ENCODE assay signal across 23 cellular contexts in genomic region chr12:53057816-53058500, GRCh38. TPM values are rescaled to one million over a fixed set of nuclear protein-coding genes. Genes with fewer than 3 reads are reported as not detected.
DNase-seq lines count a peak whose midpoint lies in the region; ATAC-seq and TF ChIP-seq lines count a peak whose summit lies in the region.
"Had no signal": no experiment of that assay in that cellular context is flagged by ENCODE, and none has a peak within 500 bp of the region (broad histone marks: within the 10 kb centered on the region; RNA-seq: fewer than 3 reads in every experiment).

No MANE protein-coding gene starts in this region.

- H3K9me3 ChIP-seq in ascending aorta (no peaks in the 10 kb centered on the region), lower lobe of right lung (no peaks in the 10 kb centered on the region)
- H3K9me3 ChIP-seq: pancreas had no signal

- no peak overlapping the region for H3K4me3 Mint-ChIP-seq in activated CD4-positive, alpha-beta T cell treated with anti-CD3 and anti-CD28 coated beads for 36 hours
- H3K4me3 Mint-ChIP-seq in activated T-cell treated with anti-CD3 and anti-CD28 coated beads, Interleukin-2, amount 50 U/mL, for 4 hours = no peak overlapping the region

- no peaks in the 10 kb centered on the region for H3K36me3 Mint-ChIP-seq in activated CD4-positive, alpha-beta T cell treated with anti-CD3 and anti-CD28 coated beads for 36 hours (ENCODE audit: low read depth)
- H3K36me3 Mint-ChIP-seq in activated T-cell treated with anti-CD3 and anti-CD28 coated beads, Interleukin-2, amount 50 U/mL, for 4 hours (ENCODE audit: insufficient read depth) = no peaks in the 10 kb centered on the region

- no peak overlapping the region for H3K4me3 ChIP-seq in ascending aorta
- no peak overlapping the region for H3K4me3 ChIP-seq in lower lobe of right lung
- H3K4me3 ChIP-seq: pancreas, skin epidermis had no signal

- intact Hi-C loops in activated CD4-positive, alpha-beta T cell treated with anti-CD3 and anti-CD28 coated beads for 36 hours (cut with DNase I, micrococcal nuclease) = no loop called here
- intact Hi-C loops in ascending aorta (cut with DNase I) (no loop called here), lower lobe of right lung (cut with DNase I) (no loop called here)

- peaks cover 72 to 85% of the 10 kb centered on the region in 2 donors for H3K36me3 ChIP-seq in ascending aorta
- H3K36me3 ChIP-seq in lower lobe of right lung = peaks cover 96% of the 10 kb centered on the region

- no peak for ATAC-seq in activated CD4-positive, alpha-beta T cell treated with anti-CD3 and anti-CD28 coated beads for 36 hours
- no peak for ATAC-seq in lower lobe of right lung
- ATAC-seq in activated T-cell treated with anti-CD3 and anti-CD28 coated beads, Interleukin-2, amount 50 U/mL, for 4 hours = no peak
- ATAC-seq: left colon, pancreas had no signal

- CTCF ChIA-PET in activated CD4-positive, alpha-beta T cell treated with anti-CD3 and anti-CD28 coated beads for 36 hours (lab: Charles Lee) = interaction anchor here (0.6 to 1.8 kb wide), 7 partner anchors 8 to 169 kb away, joined by 3 to 13 read pairs (median 4); partner anchors contain the start of gene SPRYD3

- H3K27ac ChIP-seq in ascending aorta = peak overlapping the region; percentile 0 to 98
- no peak overlapping the region for H3K27ac ChIP-seq in lower lobe of right lung
- peak overlapping the region; percentile 11 for H3K27ac ChIP-seq in substantia nigra (ENCODE audit: low read depth, low read length, poor library complexity, severe bottlenecking)
- H3K27ac ChIP-seq: pancreas had no signal

- POLR2A ChIA-PET in activated CD4-positive, alpha-beta T cell treated with anti-CD3 and anti-CD28 coated beads for 36 hours (lab: Charles Lee) = interaction anchor here (0.6 kb wide), 1 partner anchor 228 kb away, joined by 4 read pairs; no protein-coding TSS in a partner anchor

- H3K4me1 Mint-ChIP-seq in activated CD4-positive, alpha-beta T cell treated with anti-CD3 and anti-CD28 coated beads for 36 hours = peaks cover 9% of the 10 kb centered on the region
- H3K4me1 Mint-ChIP-seq in activated T-cell treated with anti-CD3 and anti-CD28 coated beads, Interleukin-2, amount 50 U/mL, for 4 hours (ENCODE audit: low read depth) = peaks cover 10% of the 10 kb centered on the region

- H3K4me1 ChIP-seq in ascending aorta (peaks cover 2 to 43% of the 10 kb centered on the region in 2 donors), lower lobe of right lung (peaks cover 68% of the 10 kb centered on the region)

- H3K27me3 ChIP-seq in ascending aorta (no peaks in the 10 kb centered on the region), lower lobe of right lung (ENCODE audit: low read depth) (no peaks in the 10 kb centered on the region)
- H3K27me3 ChIP-seq: pancreas had no signal

- peak; percentile 3 for DNase-seq in activated CD4-positive, alpha-beta T cell treated with anti-CD3 and anti-CD28 coated beads for 36 hours
- no peak for DNase-seq in activated CD4-positive, alpha-beta T cell treated with anti-CD3 and anti-CD28 coated beads, Interleukin-2, amount 50 U/mL, for 4 hours
- DNase-seq in ascending aorta (ENCODE audit: low spot score in 2 of 2) (peak in 1 of 2 donors; percentile 65), lower lobe of right lung (peak; percentile 45), substantia nigra (lab: John Stamatoyannopoulos, UW) (no peak), NCI-H2107 treated with DMSO at 0.1 percent for 48 hours (lab: John Stamatoyannopoulos, UW; ENCODE audit: unreplicated experiment) (no peak), anterior cingulate cortex (lab: John Stamatoyannopoulos, UW) (no peak)
- DNase-seq in activated T-cell treated with anti-CD3 and anti-CD28 coated beads, Interleukin-2, amount 50 U/mL, for 4 hours = no peak
- DNase-seq: activated CD4-positive, CD25-positive, alpha-beta regulatory T cell; amygdala; cerebellar nuclear complex; hypothalamus; NCI-H1694; NCI-H446 treated with DMSO at 0.1 percent for 48 hours; SHP77; stimulated activated CD4-positive, alpha-beta T cell treated with anti-CD3 and anti-CD28 coated beads, Interleukin-4, amount 100 ng/mL, for 1 hour had no signal

- no peaks in the 10 kb centered on the region for H3K9me3 Mint-ChIP-seq in activated CD4-positive, alpha-beta T cell treated with anti-CD3 and anti-CD28 coated beads for 36 hours (ENCODE audit: low read depth)
- no peaks in the 10 kb centered on the region for H3K9me3 Mint-ChIP-seq in activated T-cell treated with anti-CD3 and anti-CD28 coated beads, Interleukin-2, amount 50 U/mL, for 4 hours
- H3K9me3 Mint-ChIP-seq: activated T-helper 2 cell treated with anti-CD3 and anti-CD28 coated beads, Interferon-gamma antibody, Interleukin-2, Interleukin-4, amounts not matched to agents 10 μg/mL and 5 μg/mL and 100 μg/mL, durations not matched to agents 14 hours and 24 hours and 36 hours had no signal

- no peak overlapping the region for H3K27ac Mint-ChIP-seq in activated CD4-positive, alpha-beta T cell treated with anti-CD3 and anti-CD28 coated beads for 36 hours
- H3K27ac Mint-ChIP-seq: activated T-helper 2 cell treated with anti-CD3 and anti-CD28 coated beads, Interferon-gamma antibody, Interleukin-2, Interleukin-4, amounts not matched to agents 10 μg/mL and 5 μg/mL and 100 μg/mL, durations not matched to agents 14 hours and 24 hours and 36 hours had no signal

- no peaks in the 10 kb centered on the region for H3K27me3 Mint-ChIP-seq in activated CD4-positive, alpha-beta T cell treated with anti-CD3 and anti-CD28 coated beads for 36 hours
- no peaks in the 10 kb centered on the region for H3K27me3 Mint-ChIP-seq in activated T-cell treated with anti-CD3 and anti-CD28 coated beads, Interleukin-2, amount 50 U/mL, for 4 hours (ENCODE audit: low read depth)

- TF ChIP-seq CTCF in ascending aorta (IDR thresholded peaks at IDR 0.05) (no peak), lower lobe of right lung (IDR thresholded peaks at IDR 0.05) (no peak)

RNA-seq across cellular contexts. Expression of gene TNS2, which starts 8.1 kb away (rescaled TPM):
- total RNA-seq in activated CD4-positive, alpha-beta T cell treated with anti-CD3 and anti-CD28 coated beads for 36 hours = 1 to 10 TPM in 1 of 2 experiments, under 1 TPM in 1; 0.77 to 2.4 TPM
- total RNA-seq in ascending aorta = 608 TPM
- 186 TPM for total RNA-seq in lower lobe of right lung
- total RNA-seq in activated T-cell treated with anti-CD3 and anti-CD28 coated beads, Interleukin-2, amount 50 U/mL, for 4 hours = 1 to 10 TPM in 2 of 3 donors, under 1 TPM in 1; 0.87 to 2.5 (median 2.1) TPM

RNA-seq across cellular contexts. Expression of gene SPRYD3, which starts 21.2 kb away (rescaled TPM):
- total RNA-seq in activated CD4-positive, alpha-beta T cell treated with anti-CD3 and anti-CD28 coated beads for 36 hours = 10 to 100 TPM; 13.7 to 18.2 TPM
- total RNA-seq in ascending aorta = 48.6 TPM
- total RNA-seq in lower lobe of right lung = 47.9 TPM
- 10 to 100 TPM; 48.3 to 57.8 (median 50.7) TPM for total RNA-seq in activated T-cell treated with anti-CD3 and anti-CD28 coated beads, Interleukin-2, amount 50 U/mL, for 4 hours

RNA-seq across cellular contexts. Expression of gene IGFBP6, which starts 39.5 kb away (rescaled TPM):
- total RNA-seq in activated CD4-positive, alpha-beta T cell treated with anti-CD3 and anti-CD28 coated beads for 36 hours = 1 to 10 TPM; 1.3 to 2.4 TPM
- total RNA-seq in ascending aorta = 1,664 TPM
- total RNA-seq in lower lobe of right lung = 58.5 TPM
- total RNA-seq in activated T-cell treated with anti-CD3 and anti-CD28 coated beads, Interleukin-2, amount 50 U/mL, for 4 hours = under 1 TPM; 0.29 to 0.43 (median 0.38) TPM
- total RNA-seq: activated T-helper 2 cell treated with anti-CD3 and anti-CD28 coated beads, Interferon-gamma antibody, Interleukin-2, Interleukin-4, amounts not matched to agents 10 μg/mL and 5 μg/mL and 100 μg/mL, durations not matched to agents 14 hours and 24 hours and 36 hours had no signal

RNA-seq across cellular contexts. Expression of gene SOAT2, which starts 45.3 kb away (rescaled TPM):
- total RNA-seq in activated CD4-positive, alpha-beta T cell treated with anti-CD3 and anti-CD28 coated beads for 36 hours = under 1 TPM; 0.57 to 0.79 TPM
- total RNA-seq in ascending aorta = not detected
- not detected for total RNA-seq in lower lobe of right lung
- total RNA-seq in activated T-cell treated with anti-CD3 and anti-CD28 coated beads, Interleukin-2, amount 50 U/mL, for 4 hours = under 1 TPM; 0.15 to 0.54 (median 0.32) TPM
- total RNA-seq: A172; activated T-helper 2 cell treated with anti-CD3 and anti-CD28 coated beads, Interferon-gamma antibody, Interleukin-2, Interleukin-4, amounts not matched to agents 10 μg/mL and 5 μg/mL and 100 μg/mL, durations not matched to agents 14 hours and 24 hours and 36 hours; H1; left colon; MCF 10A had no signal

RNA-seq across cellular contexts. Expression of gene EIF4B, which starts 51.7 kb away (rescaled TPM):
- total RNA-seq in activated CD4-positive, alpha-beta T cell treated with anti-CD3 and anti-CD28 coated beads for 36 hours = 100 to 1,000 TPM; 698 to 781 TPM
- 181 TPM for total RNA-seq in ascending aorta
- 453 TPM for total RNA-seq in lower lobe of right lung
- 100 to 1,000 TPM; 617 to 659 (median 632) TPM for total RNA-seq in activated T-cell treated with anti-CD3 and anti-CD28 coated beads, Interleukin-2, amount 50 U/mL, for 4 hours

Comparison
In these comparisons a context has a peak if more than half of its experiments do, and no peak if none do; other contexts are left out.
1. DNase-seq: peak in activated CD4-positive, alpha-beta T cell treated with anti-CD3 and anti-CD28 coated beads for 36 hours (single experiment) and lower lobe of right lung (single experiment); none in activated CD4-positive, alpha-beta T cell treated with anti-CD3 and anti-CD28 coated beads, Interleukin-2, amount 50 U/mL, for 4 hours (0 of 2), substantia nigra (0 of 49), activated T-cell treated with anti-CD3 and anti-CD28 coated beads, Interleukin-2, amount 50 U/mL, for 4 hours (single experiment), NCI-H2107 treated with DMSO at 0.1 percent for 48 hours (single experiment) and anterior cingulate cortex (0 of 58).
2. RNA of gene TNS2, which starts 8.1 kb away (total RNA-seq): 608 TPM in ascending aorta (single experiment) and 186 TPM in lower lobe of right lung (single experiment); 0.77 to 2.4 TPM in activated CD4-positive, alpha-beta T cell treated with anti-CD3 and anti-CD28 coated beads for 36 hours and 0.87 to 2.5 TPM in activated T-cell treated with anti-CD3 and anti-CD28 coated beads, Interleukin-2, amount 50 U/mL, for 4 hours; every median in the first group is over 10 times any median in the second.
3. RNA of gene IGFBP6, which starts 39.5 kb away (total RNA-seq): 1,664 TPM in ascending aorta (single experiment); 58.5 TPM in lower lobe of right lung (single experiment), 1.3 to 2.4 TPM in activated CD4-positive, alpha-beta T cell treated with anti-CD3 and anti-CD28 coated beads for 36 hours and 0.29 to 0.43 TPM in activated T-cell treated with anti-CD3 and anti-CD28 coated beads, Interleukin-2, amount 50 U/mL, for 4 hours; every median in the first group is over 10 times any median in the second.